ENCODE assay signal across 2 cellular contexts in genomic region chr20:58515240-58516212, GRCh38.
TF ChIP-seq lines count a peak whose summit lies in the region.

Gene APCDD1L, minus strand, starts transcription at chr20:58515399. Its CDS starts 692 bp downstream, at chr20:58514707.

TF ChIP-seq in A549, 52 proteins besides CTCF, POLR2A, EP300 and RAD21 (continued from another document):
- TF ChIP-seq FOXS1 (CRISPR knock-in tag; IDR thresholded peaks at IDR 0.05), result no peak
- no peak for TF ChIP-seq CHD2 (IDR thresholded peaks at IDR 0.05; ENCODE audit: low read length, partially characterized antibody)
- TF ChIP-seq E2F6 (IDR thresholded peaks at IDR 0.05; ENCODE audit: borderline replicate concordance, low read depth), result no peak
- TF ChIP-seq CBX2 (IDR thresholded peaks at IDR 0.05; ENCODE audit: borderline replicate concordance, low read depth), result no peak
- no peak for TF ChIP-seq ZNF302 (CRISPR knock-in tag; IDR thresholded peaks at IDR 0.05)
- no peak for TF ChIP-seq HEYL (CRISPR knock-in tag; IDR thresholded peaks at IDR 0.05)
- TF ChIP-seq BHLHE40 (IDR thresholded peaks at IDR 0.05; ENCODE audit: low read depth, low read length), result no peak
- no peak for TF ChIP-seq MAZ (IDR thresholded peaks at IDR 0.05; ENCODE audit: borderline replicate concordance, low read depth, low read length)
- TF ChIP-seq ZFP36 (IDR thresholded peaks at IDR 0.05; ENCODE audit: borderline replicate concordance, partially characterized antibody), result no peak
- no peak for TF ChIP-seq HMGXB4 (CRISPR knock-in tag; IDR thresholded peaks at IDR 0.05; ENCODE audit: borderline replicate concordance)
- no peak for TF ChIP-seq EHF (CRISPR knock-in tag; IDR thresholded peaks at IDR 0.05)
- TF ChIP-seq HDAC2 (IDR thresholded peaks at IDR 0.05), result no peak
TF ChIP-seq in A549: peak in this region for 0.

TF ChIP-seq in endothelial cell of umbilical vein, 7 proteins besides CTCF, POLR2A, EP300 and RAD21 (continued from another document):
- TF ChIP-seq JUN (IDR thresholded peaks at IDR 0.05; ENCODE audit: borderline replicate concordance, insufficient read depth, insufficient read length, low read depth), result no peak
- TF ChIP-seq MAX (IDR thresholded peaks at IDR 0.05; ENCODE audit: insufficient read depth, insufficient read length), result no peak
- no peak for TF ChIP-seq EZH2 (IDR thresholded peaks at IDR 0.05; ENCODE audit: borderline replicate concordance, low read depth, low read length, severe bottlenecking)
- TF ChIP-seq POLR2AphosphoS5 (IDR thresholded peaks at IDR 0.05; ENCODE audit: insufficient read depth, low read depth, low read length), result no peak
- no peak for TF ChIP-seq FOS (IDR thresholded peaks at IDR 0.05; ENCODE audit: borderline replicate concordance, insufficient read depth, low read length)
